30 cellular contexts compared by ENCODE assay signal in the genomic region with DNA sequence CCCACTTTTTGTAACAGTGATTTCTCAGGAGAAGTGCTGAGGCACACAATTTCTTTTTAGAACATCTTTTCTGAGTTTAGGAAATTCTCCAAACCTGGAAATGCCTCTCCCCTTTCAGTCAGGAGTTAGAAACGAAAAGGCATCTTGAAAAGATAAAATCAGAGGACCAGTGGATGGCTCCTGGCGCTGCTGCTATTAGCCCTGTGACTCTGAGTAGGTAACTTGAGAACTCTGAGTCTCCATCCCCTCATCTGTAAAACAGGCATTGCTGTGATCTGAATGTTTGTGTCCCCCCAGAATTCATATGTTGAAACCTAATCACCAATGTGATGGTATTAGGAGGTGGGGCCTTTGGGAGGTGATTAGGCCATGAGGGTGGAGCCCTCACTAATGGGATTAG.
"Had no signal": no experiment of that assay in that cellular context is flagged by ENCODE, and none has a peak within 500 bp of the region (broad histone marks: within the 10 kb centered on the region; RNA-seq: fewer than 3 reads in every experiment).

No MANE protein-coding gene starts in this region.

- H3K4me1 ChIP-seq: body of pancreas had no signal

- H3K36me3 ChIP-seq: ascending aorta, SJSA1 had no signal

- H3K27ac Mint-ChIP-seq: activated B cell treated with CpG ODN at 0.5 μM for 24 hours; activated CD4-positive, alpha-beta T cell treated with anti-CD3 and anti-CD28 coated beads, Interleukin-2, amount 10 ng/mL, durations not matched to agents 24 days and 14 days; activated CD8-positive, alpha-beta memory T cell treated with anti-CD3 and anti-CD28 coated beads, Interleukin-2, amount 10 ng/mL, durations not matched to agents 7 days and 5 days; activated T-cell treated with anti-CD3 and anti-CD28 coated beads, Interleukin-2, amount 50 U/mL, for 24 hours; activated T-helper 1 cell treated with anti-CD3 and anti-CD28 coated beads, Interleukin-12 subunit alpha, Interleukin-12 subunit beta, Interleukin-2, Interleukin-4 antibody, amounts not matched to agents 30 ng/mL and 10 ng/mL and 1 ng/mL, durations not matched to agents 14 hours and 24 hours and 36 hours; T-cell had no signal

- ATAC-seq: activated CD8-positive, alpha-beta memory T cell treated with anti-CD3 and anti-CD28 coated beads, Interleukin-2, amount 10 ng/mL, durations not matched to agents 7 days and 5 days; activated naive CD8-positive, alpha-beta T cell treated with anti-CD3 and anti-CD28 coated beads, Interleukin-2, amount 50 U/mL, for 24 hours; body of pancreas; K562; PC-3; T-cell had no signal

- H3K27me3 ChIP-seq: ascending aorta, body of pancreas, SJSA1 had no signal

- H3K36me3 Mint-ChIP-seq: activated CD8-positive, alpha-beta memory T cell treated with anti-CD3 and anti-CD28 coated beads, Interleukin-2, amount 10 ng/mL, durations not matched to agents 7 days and 5 days; activated naive CD4-positive, alpha-beta T cell treated with anti-CD3 and anti-CD28 coated beads, Interleukin-2, amount 50 U/mL, for 72 hours; T-cell had no signal

- H3K4me3 Mint-ChIP-seq: activated B cell treated with CpG ODN at 0.5 μM for 24 hours; activated CD4-positive, alpha-beta T cell treated with anti-CD3 and anti-CD28 coated beads, Interleukin-2, amount 10 ng/mL, durations not matched to agents 24 days and 14 days; activated CD8-positive, alpha-beta memory T cell treated with anti-CD3 and anti-CD28 coated beads, Interleukin-2, amount 10 ng/mL, durations not matched to agents 7 days and 5 days; activated naive CD8-positive, alpha-beta T cell treated with anti-CD3 and anti-CD28 coated beads, Interleukin-2, amount 50 U/mL, for 24 hours; activated T-cell treated with anti-CD3 and anti-CD28 coated beads, Interleukin-2, amount 50 U/mL, for 24 hours; activated T-helper 1 cell treated with anti-CD3 and anti-CD28 coated beads, Interleukin-12 subunit alpha, Interleukin-12 subunit beta, Interleukin-2, Interleukin-4 antibody, amounts not matched to agents 30 ng/mL and 10 ng/mL and 1 ng/mL, durations not matched to agents 14 hours and 24 hours and 36 hours; T-cell had no signal

- H3K4me1 Mint-ChIP-seq: activated CD4-positive, alpha-beta T cell treated with anti-CD3 and anti-CD28 coated beads, Interleukin-2, amount 10 ng/mL, durations not matched to agents 24 days and 14 days; activated CD8-positive, alpha-beta memory T cell treated with anti-CD3 and anti-CD28 coated beads, Interleukin-2, amount 10 ng/mL, durations not matched to agents 7 days and 5 days; activated naive CD8-positive, alpha-beta T cell treated with anti-CD3 and anti-CD28 coated beads, Interleukin-2, amount 50 U/mL, for 24 hours; T-cell had no signal

- H3K9me3 Mint-ChIP-seq: activated B cell treated with CpG ODN at 0.5 μM for 24 hours; activated CD4-positive, alpha-beta T cell treated with anti-CD3 and anti-CD28 coated beads, Interleukin-2, amount 10 ng/mL, durations not matched to agents 24 days and 14 days; activated naive CD8-positive, alpha-beta T cell treated with anti-CD3 and anti-CD28 coated beads, Interleukin-2, amount 50 U/mL, for 24 hours; activated T-cell treated with anti-CD3 and anti-CD28 coated beads, Interleukin-2, amount 50 U/mL, for 24 hours; activated T-helper 1 cell treated with anti-CD3 and anti-CD28 coated beads, Interleukin-12 subunit alpha, Interleukin-12 subunit beta, Interleukin-2, Interleukin-4 antibody, amounts not matched to agents 30 ng/mL and 10 ng/mL and 1 ng/mL, durations not matched to agents 14 hours and 24 hours and 36 hours; T-cell had no signal

- H3K9me3 ChIP-seq: ascending aorta, body of pancreas, SJSA1 had no signal

- DNase-seq: activated B cell treated with CpG ODN at 0.5 μM for 24 hours; activated CD4-positive, alpha-beta T cell treated with anti-CD3 and anti-CD28 coated beads for 1 hour; activated CD4-positive, alpha-beta T cell treated with anti-CD3 and anti-CD28 coated beads, Interleukin-2, amount 10 ng/mL, durations not matched to agents 24 days and 14 days; activated CD4-positive, alpha-beta T cell treated with anti-CD3 and anti-CD28 coated beads, Interleukin-2, amount 50 U/mL, for 48 hours; activated CD8-positive, alpha-beta memory T cell treated with anti-CD3 and anti-CD28 coated beads, Interleukin-2, amount 10 ng/mL, durations not matched to agents 7 days and 5 days; activated effector memory CD4-positive, alpha-beta T cell treated with anti-CD3 and anti-CD28 coated beads, Interleukin-2, amount 50 U/mL, for 16 hours; activated naive CD4-positive, alpha-beta T cell treated with Interleukin-2 at 50 U/mL for 16 hours; activated naive CD8-positive, alpha-beta T cell treated with anti-CD3 and anti-CD28 coated beads, Interleukin-2, amount 50 U/mL, for 24 hours; activated T-cell treated with anti-CD3 and anti-CD28 coated beads, Interleukin-2, amount 50 U/mL, for 24 hours; amniotic stem cell; body of pancreas; Karpas-422; NCI-H1048; NCI-H146; NCI-H187 treated with DMSO at 0.1 percent for 48 hours; NCI-H2081 treated with DMSO at 0.1 percent for 48 hours; NCI-H2171 treated with DMSO at 0.1 percent for 48 hours; NCI-H226; NCI-H510A; NCI-H526 treated with DMSO at 0.1 percent for 48 hours; SHP77; T-cell; T-helper 2 cell; T1000 had no signal

- H3K4me3 ChIP-seq: ascending aorta, body of pancreas, K562, SJSA1 had no signal

- H3K27me3 Mint-ChIP-seq: activated B cell treated with CpG ODN at 0.5 μM for 24 hours; activated CD8-positive, alpha-beta memory T cell treated with anti-CD3 and anti-CD28 coated beads, Interleukin-2, amount 10 ng/mL, durations not matched to agents 7 days and 5 days; activated naive CD8-positive, alpha-beta T cell treated with anti-CD3 and anti-CD28 coated beads, Interleukin-2, amount 50 U/mL, for 24 hours; activated T-cell treated with anti-CD3 and anti-CD28 coated beads, Interleukin-2, amount 50 U/mL, for 24 hours; T-cell had no signal

- H3K27ac ChIP-seq: ascending aorta, body of pancreas, SJSA1 had no signal
